Comparison of ENCODE assay signal across 11 cellular contexts in genomic region chr5:141822134-141822533, GRCh38. TPM values are rescaled to one million over a fixed set of nuclear protein-coding genes. Genes with fewer than 3 reads are reported as not detected.
A peak's percentile ranks its signal among the peaks of the same experiment; 100 is the strongest.
DNase-seq lines count a peak whose midpoint lies in the region; ATAC-seq and TF ChIP-seq lines count a peak whose summit lies in the region.
"Had no signal": no experiment of that assay in that cellular context is flagged by ENCODE, and none has a peak within 500 bp of the region (broad histone marks: within the 10 kb centered on the region; RNA-seq: fewer than 3 reads in every experiment).

No MANE protein-coding gene starts in this region.

- 24 to 45% methylated on average over 2 of the region's 2 CpGs for WGBS in heart right ventricle, 2 donors
- 34 to 49% (median 49%) methylated on average over 2 of the region's 2 CpGs for WGBS in spleen, 5 donors

- ATAC-seq in heart right ventricle, result peak in 6 of 8 donors; percentile 14 to 79 (median 56)

- peaks cover 18% of the 10 kb centered on the region for H3K4me1 ChIP-seq in adipocyte (ENCODE audit: control insufficient read depth, insufficient read depth, low read length)
- peaks cover 6 to 53% (median 22%) of the 10 kb centered on the region in 9 donors for H3K4me1 ChIP-seq in heart right ventricle
- H3K4me1 ChIP-seq in spleen, result peaks cover 0 to 6% (median 0%) of the 10 kb centered on the region in 6 donors

- H3K4me1 Mint-ChIP-seq in activated T-cell treated with anti-CD3 and anti-CD28 coated beads, Interleukin-2, amount 50 U/mL, for 24 hours (ENCODE audit: low read depth), result no peaks in the 10 kb centered on the region
- H3K4me1 Mint-ChIP-seq: memory B cell had no signal

- intact Hi-C loops in heart right ventricle (cut with DNase I), result loop anchor here in 1 of 10 donors (10.0 kb wide), 1 partner anchor 117 kb away; no protein-coding TSS in a partner anchor
- intact Hi-C loops in spleen (cut with DNase I; ENCODE audit: low total_unique reads), result no loop called here

- DNase-seq in H4 (ENCODE audit: low spot score) (peak; percentile 91), adipocyte (ENCODE audit: low read depth) (peak; percentile 63), heart right ventricle (peak in 1 of 2 donors; percentile 36), spleen (peak; percentile 64), SW 1271 (lab: John Stamatoyannopoulos, UW) (no peak), RPMI8226 (no peak), NCI-H2171 (lab: John Stamatoyannopoulos, UW) (no peak)
- DNase-seq in activated T-cell treated with anti-CD3 and anti-CD28 coated beads, Interleukin-2, amount 50 U/mL, for 24 hours, result no peak
- DNase-seq: DMS79, Kasumi-1 had no signal

- no peaks in the 10 kb centered on the region for H3K9me3 Mint-ChIP-seq in activated T-cell treated with anti-CD3 and anti-CD28 coated beads, Interleukin-2, amount 50 U/mL, for 24 hours
- H3K9me3 Mint-ChIP-seq: memory B cell had no signal

- H3K9ac ChIP-seq in adipocyte (ENCODE audit: low read length), result peak overlapping the region; percentile 83

- no peak for TF ChIP-seq POLR2A in spleen (IDR thresholded peaks at IDR 0.05)

- peaks cover 29% of the 10 kb centered on the region for H3K27me3 ChIP-seq in adipocyte (replicated peaks; ENCODE audit: control insufficient read depth, insufficient read depth, low read length)
- H3K27me3 ChIP-seq in heart right ventricle, result peaks cover 0 to 5% (median 0%) of the 10 kb centered on the region in 7 donors
- peaks cover 0 to 9% (median 0%) of the 10 kb centered on the region in 7 donors for H3K27me3 ChIP-seq in spleen (replicated peaks in 1 of 7)

- H3K4me3 Mint-ChIP-seq in activated T-cell treated with anti-CD3 and anti-CD28 coated beads, Interleukin-2, amount 50 U/mL, for 24 hours, result no peak overlapping the region
- H3K4me3 Mint-ChIP-seq: memory B cell had no signal

- H3K36me3 ChIP-seq in adipocyte (ENCODE audit: control insufficient read depth, insufficient read depth, low read length, severe bottlenecking) (no peaks in the 10 kb centered on the region), heart right ventricle (no peaks in the 10 kb centered on the region), spleen (no peaks in the 10 kb centered on the region)

- H3K27ac Mint-ChIP-seq in activated T-cell treated with anti-CD3 and anti-CD28 coated beads, Interleukin-2, amount 50 U/mL, for 24 hours, result no peak overlapping the region
- H3K27ac Mint-ChIP-seq: memory B cell had no signal

- no peak for TF ChIP-seq CTCF in heart right ventricle (IDR thresholded peaks at IDR 0.05)
- TF ChIP-seq CTCF in spleen (IDR thresholded peaks at IDR 0.05 in 8 of 11, conservative IDR thresholded peaks at IDR 0.05 in 3 of 11), result no peak

- H3K9me3 ChIP-seq in adipocyte (ENCODE audit: control insufficient read depth, low read length), result no peaks in the 10 kb centered on the region
- H3K9me3 ChIP-seq in heart right ventricle, result no peaks in the 10 kb centered on the region
- no peaks in the 10 kb centered on the region for H3K9me3 ChIP-seq in spleen

- H3K36me3 Mint-ChIP-seq in activated T-cell treated with anti-CD3 and anti-CD28 coated beads, Interleukin-2, amount 50 U/mL, for 24 hours (ENCODE audit: low read depth), result no peaks in the 10 kb centered on the region
- H3K36me3 Mint-ChIP-seq: memory B cell had no signal

- H3K4me3 ChIP-seq in adipocyte (ENCODE audit: low read length) (peak overlapping the region; percentile 3), heart right ventricle (no peak overlapping the region), spleen (no peak overlapping the region)

- H3K27me3 Mint-ChIP-seq in activated T-cell treated with anti-CD3 and anti-CD28 coated beads, Interleukin-2, amount 50 U/mL, for 24 hours, result peaks cover 2% of the 10 kb centered on the region

- H3K27ac ChIP-seq in heart right ventricle (peak overlapping the region; percentile 23 to 72 (median 60)), spleen (peak overlapping the region in 3 of 8 donors; percentile 3 to 41 (median 10))

RNA-seq across cellular contexts. Expression of gene PCDH1, which starts 56.1 kb away (rescaled TPM):
- 1.2 and 6.6 TPM in 2 replicates for total RNA-seq in H4 (2014; rRNA removed; shearing (Covaris generic))
- total RNA-seq in heart right ventricle (10 to 100 TPM in 9 of 10 donors, 1 to 10 TPM in 1; 8.4 to 45.8 (median 17.9) TPM), spleen (10 to 100 TPM in 2 of 7 donors, 1 to 10 TPM in 5; 2.6 to 11.4 (median 7.4) TPM)
- polyA plus RNA-seq in heart right ventricle (10 to 100 TPM; 16.2 to 21.6 TPM), spleen (1 to 10 TPM in 2 of 3 donors, under 1 TPM in 1; 0.30 to 2.2 (median 1.4) TPM)

Comparison
In these comparisons a context has a peak if more than half of its experiments do, and no peak if none do; other contexts are left out.
1. DNase-seq: peak in H4 (single experiment), adipocyte (single experiment) and spleen (single experiment); none in SW 1271 (0 of 2), RPMI8226 (single experiment), activated T-cell treated with anti-CD3 and anti-CD28 coated beads, Interleukin-2, amount 50 U/mL, for 24 hours (single experiment) and NCI-H2171 (single experiment).